In genomic region chr2:95592973-95593372, GRCh38 we compare ENCODE assay signal across 9 cellular contexts. TPM values are rescaled to one million over a fixed set of nuclear protein-coding genes. Genes with fewer than 3 reads are reported as not detected.
"Had no signal": no experiment of that assay in that cellular context is flagged by ENCODE, and none has a peak within 500 bp of the region (broad histone marks: within the 10 kb centered on the region; RNA-seq: fewer than 3 reads in every experiment).

No MANE protein-coding gene starts in this region.

RNA-seq across cellular contexts. Expression of gene TRIM43, which starts 1.2 kb away (rescaled TPM):
- total RNA-seq: OCI-LY7, PC-3, PC-9, Peyer's patch, Right ventricle myocardium superior, RPMI7951, SJCRH30, SJSA1, SK-MEL-5 had no signal
